Comparison of ENCODE assay signal across 1 cellular context in the genomic region with DNA sequence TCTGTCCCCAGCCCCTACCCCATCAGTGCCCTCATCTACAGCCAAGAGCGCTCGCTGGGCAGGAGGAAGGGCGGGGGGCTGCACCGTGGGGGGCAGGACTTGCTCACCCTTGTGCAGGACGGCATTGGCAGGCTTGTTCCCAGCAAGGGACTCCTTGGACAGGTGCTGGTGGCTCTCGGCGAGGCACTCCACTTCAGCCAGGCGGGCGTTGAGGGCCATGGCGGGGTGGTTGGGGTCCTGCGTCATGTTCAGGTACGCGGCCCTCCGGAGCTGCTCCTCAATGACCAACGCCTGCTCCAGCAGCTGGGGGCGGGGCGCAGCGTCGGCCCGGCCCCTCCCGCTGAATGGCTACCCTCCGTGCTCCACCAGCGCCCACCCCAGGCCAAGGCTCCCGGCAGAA.
TF ChIP-seq lines count a peak whose summit lies in the region.

No MANE protein-coding gene starts in this region.

TF ChIP-seq in WTC11, 78 proteins besides CTCF, POLR2A, EP300 and RAD21 (continued from another document):
- TF ChIP-seq, protein P1, sequence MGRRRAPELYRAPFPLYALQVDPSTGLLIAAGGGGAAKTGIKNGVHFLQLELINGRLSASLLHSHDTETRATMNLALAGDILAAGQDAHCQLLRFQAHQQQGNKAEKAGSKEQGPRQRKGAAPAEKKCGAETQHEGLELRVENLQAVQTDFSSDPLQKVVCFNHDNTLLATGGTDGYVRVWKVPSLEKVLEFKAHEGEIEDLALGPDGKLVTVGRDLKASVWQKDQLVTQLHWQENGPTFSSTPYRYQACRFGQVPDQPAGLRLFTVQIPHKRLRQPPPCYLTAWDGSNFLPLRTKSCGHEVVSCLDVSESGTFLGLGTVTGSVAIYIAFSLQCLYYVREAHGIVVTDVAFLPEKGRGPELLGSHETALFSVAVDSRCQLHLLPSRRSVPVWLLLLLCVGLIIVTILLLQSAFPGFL (CRISPR knock-in tag; IDR thresholded peaks at IDR 0.05; ENCODE audit: borderline replicate concordance) = no peak
- TF ChIP-seq, protein P2, sequence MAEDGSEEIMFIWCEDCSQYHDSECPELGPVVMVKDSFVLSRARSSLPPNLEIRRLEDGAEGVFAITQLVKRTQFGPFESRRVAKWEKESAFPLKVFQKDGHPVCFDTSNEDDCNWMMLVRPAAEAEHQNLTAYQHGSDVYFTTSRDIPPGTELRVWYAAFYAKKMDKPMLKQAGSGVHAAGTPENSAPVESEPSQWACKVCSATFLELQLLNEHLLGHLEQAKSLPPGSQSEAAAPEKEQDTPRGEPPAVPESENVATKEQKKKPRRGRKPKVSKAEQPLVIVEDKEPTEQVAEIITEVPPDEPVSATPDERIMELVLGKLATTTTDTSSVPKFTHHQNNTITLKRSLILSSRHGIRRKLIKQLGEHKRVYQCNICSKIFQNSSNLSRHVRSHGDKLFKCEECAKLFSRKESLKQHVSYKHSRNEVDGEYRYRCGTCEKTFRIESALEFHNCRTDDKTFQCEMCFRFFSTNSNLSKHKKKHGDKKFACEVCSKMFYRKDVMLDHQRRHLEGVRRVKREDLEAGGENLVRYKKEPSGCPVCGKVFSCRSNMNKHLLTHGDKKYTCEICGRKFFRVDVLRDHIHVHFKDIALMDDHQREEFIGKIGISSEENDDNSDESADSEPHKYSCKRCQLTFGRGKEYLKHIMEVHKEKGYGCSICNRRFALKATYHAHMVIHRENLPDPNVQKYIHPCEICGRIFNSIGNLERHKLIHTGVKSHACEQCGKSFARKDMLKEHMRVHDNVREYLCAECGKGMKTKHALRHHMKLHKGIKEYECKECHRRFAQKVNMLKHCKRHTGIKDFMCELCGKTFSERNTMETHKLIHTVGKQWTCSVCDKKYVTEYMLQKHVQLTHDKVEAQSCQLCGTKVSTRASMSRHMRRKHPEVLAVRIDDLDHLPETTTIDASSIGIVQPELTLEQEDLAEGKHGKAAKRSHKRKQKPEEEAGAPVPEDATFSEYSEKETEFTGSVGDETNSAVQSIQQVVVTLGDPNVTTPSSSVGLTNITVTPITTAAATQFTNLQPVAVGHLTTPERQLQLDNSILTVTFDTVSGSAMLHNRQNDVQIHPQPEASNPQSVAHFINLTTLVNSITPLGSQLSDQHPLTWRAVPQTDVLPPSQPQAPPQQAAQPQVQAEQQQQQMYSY (CRISPR knock-in tag; IDR thresholded peaks at IDR 0.05) = no peak
